In the genomic region with DNA sequence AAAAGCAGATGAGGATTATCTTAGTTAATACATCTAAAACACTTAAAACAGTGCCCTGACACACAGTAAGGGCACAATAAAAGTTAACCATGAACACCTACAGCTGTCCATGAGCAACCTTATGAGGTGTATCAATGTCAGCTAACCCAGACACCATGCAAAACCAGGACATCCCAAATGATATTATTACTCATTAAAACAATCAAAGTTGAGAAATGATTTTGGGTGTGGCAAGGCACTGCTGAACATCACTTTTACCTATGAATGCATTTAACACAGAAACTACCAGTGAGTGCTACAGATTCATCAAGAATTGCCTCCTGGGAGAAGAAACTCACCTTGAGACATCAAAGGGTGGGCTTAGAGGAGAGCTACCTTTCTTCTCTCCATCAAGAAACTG, we compare ENCODE assay signal across 23 cellular contexts. TPM values are rescaled to one million over a fixed set of nuclear protein-coding genes. Genes with fewer than 3 reads are reported as not detected.
A peak's percentile ranks its signal among the peaks of the same experiment; 100 is the strongest.
DNase-seq lines count a peak whose midpoint lies in the region; ATAC-seq, FAIRE-seq and TF ChIP-seq lines count a peak whose summit lies in the region.
"Had no signal": no experiment of that assay in that cellular context is flagged by ENCODE, and none has a peak within 500 bp of the region (broad histone marks: within the 10 kb centered on the region; RNA-seq: fewer than 3 reads in every experiment).

No MANE protein-coding gene starts in this region.

- H3K27me3 Mint-ChIP-seq in activated naive CD4-positive, alpha-beta T cell treated with anti-CD3 and anti-CD28 coated beads, Interleukin-2, amount 50 U/mL, for 24 hours: no peaks in the 10 kb centered on the region
- no peaks in the 10 kb centered on the region for H3K27me3 Mint-ChIP-seq in activated naive CD4-positive, alpha-beta T cell treated with anti-CD3 and anti-CD28 coated beads, Interleukin-2, amount 10 ng/mL, durations not matched to agents 7 days and 5 days
- H3K27me3 Mint-ChIP-seq: CD4-positive, CD25-positive, alpha-beta regulatory T cell had no signal

- H3K79me2 ChIP-seq in SU-DHL-6 (ENCODE audit: insufficient read depth, low read length): no peaks in the 10 kb centered on the region

- no peak overlapping the region for H2AFZ ChIP-seq in SU-DHL-6 (ENCODE audit: low read depth, low read length, severe bottlenecking)

- CTCF ChIA-PET in activated naive CD4-positive, alpha-beta T cell treated with anti-CD3 and anti-CD28 coated beads, Interleukin-2, amount 10 ng/mL, durations not matched to agents 7 days and 5 days (lab: Charles Lee): interaction anchor here (0.9 to 2.8 kb wide), 2 partner anchors 8 to 28 kb away, joined by 3 to 10 read pairs; no protein-coding TSS in a partner anchor

- H3K4me3 Mint-ChIP-seq in activated naive CD4-positive, alpha-beta T cell treated with anti-CD3 and anti-CD28 coated beads, Interleukin-2, amount 50 U/mL, for 24 hours: no peak overlapping the region
- H3K4me3 Mint-ChIP-seq in activated naive CD4-positive, alpha-beta T cell treated with anti-CD3 and anti-CD28 coated beads, Interleukin-2, amount 10 ng/mL, durations not matched to agents 7 days and 5 days: no peak overlapping the region
- H3K4me3 Mint-ChIP-seq: CD4-positive, CD25-positive, alpha-beta regulatory T cell had no signal

- no peaks in the 10 kb centered on the region for H3K9me3 Mint-ChIP-seq in activated naive CD4-positive, alpha-beta T cell treated with anti-CD3 and anti-CD28 coated beads, Interleukin-2, amount 50 U/mL, for 24 hours
- H3K9me3 Mint-ChIP-seq in activated naive CD4-positive, alpha-beta T cell treated with anti-CD3 and anti-CD28 coated beads, Interleukin-2, amount 10 ng/mL, durations not matched to agents 7 days and 5 days: no peaks in the 10 kb centered on the region
- H3K9me3 Mint-ChIP-seq: CD4-positive, CD25-positive, alpha-beta regulatory T cell had no signal

- H3K9me3 ChIP-seq in SU-DHL-6 (ENCODE audit: insufficient read depth, low read length): no peaks in the 10 kb centered on the region
- H3K9me3 ChIP-seq in esophagus muscularis mucosa: no peaks in the 10 kb centered on the region
- H3K9me3 ChIP-seq in kidney (ENCODE audit: control insufficient read depth in 1 of 2, low read length in 2 of 2): no peaks in the 10 kb centered on the region
- H3K9me3 ChIP-seq in pancreas: no peaks in the 10 kb centered on the region
- H3K9me3 ChIP-seq: BE2C, MG63 had no signal

- H3K36me3 ChIP-seq in SU-DHL-6 (ENCODE audit: low read length): peaks cover 14% of the 10 kb centered on the region; the same call in 1 of the 2 replicates
- peaks cover 8 to 95% (median 73%) of the 10 kb centered on the region in 4 donors for H3K36me3 ChIP-seq in esophagus muscularis mucosa
- H3K36me3 ChIP-seq in kidney (ENCODE audit: control insufficient read depth in 1 of 2, insufficient read depth in 2 of 2, low read length in 2 of 2): peaks cover 27 to 61% of the 10 kb centered on the region in 2 donors
- H3K36me3 ChIP-seq in pancreas: peaks cover 0 to 15% (median 5%) of the 10 kb centered on the region in 3 donors

- H3K4me3 ChIP-seq in SU-DHL-6 (ENCODE audit: insufficient read depth, low read length, poor library complexity, severe bottlenecking) (no peak overlapping the region), esophagus muscularis mucosa (no peak overlapping the region), kidney (ENCODE audit: low read length in 2 of 2) (no peak overlapping the region), pancreas (no peak overlapping the region)
- H3K4me3 ChIP-seq: MG63 had no signal

- H3K4me1 ChIP-seq in esophagus muscularis mucosa (peaks cover 0 to 3% (median 0%) of the 10 kb centered on the region in 4 donors), kidney (ENCODE audit: control insufficient read depth in 1 of 2, insufficient read depth in 1 of 2, low read depth in 1 of 2, low read length in 2 of 2) (no peaks in the 10 kb centered on the region), pancreas (no peaks in the 10 kb centered on the region)

- no peak for TF ChIP-seq CTCF in SU-DHL-6 (IDR thresholded peaks at IDR 0.05; ENCODE audit: insufficient read depth, low read length, poor library complexity, severe bottlenecking)
- TF ChIP-seq CTCF in esophagus muscularis mucosa (IDR thresholded peaks at IDR 0.05): no peak
- no peak for TF ChIP-seq CTCF in kidney (IDR thresholded peaks at IDR 0.05; ENCODE audit: borderline replicate concordance, extremely low read depth, insufficient read depth)
- no peak for TF ChIP-seq CTCF in pancreas (IDR thresholded peaks at IDR 0.05)

- TF ChIP-seq POLR2A in esophagus muscularis mucosa (IDR thresholded peaks at IDR 0.05; ENCODE audit: low read depth): no peak

- H4K20me1 ChIP-seq in SU-DHL-6 (ENCODE audit: low read depth, low read length): no peaks in the 10 kb centered on the region

- H3K27ac Mint-ChIP-seq in activated naive CD4-positive, alpha-beta T cell treated with anti-CD3 and anti-CD28 coated beads, Interleukin-2, amount 50 U/mL, for 24 hours: peak overlapping the region; percentile 23
- H3K27ac Mint-ChIP-seq in activated naive CD4-positive, alpha-beta T cell treated with anti-CD3 and anti-CD28 coated beads, Interleukin-2, amount 10 ng/mL, durations not matched to agents 7 days and 5 days: no peak overlapping the region
- H3K27ac Mint-ChIP-seq: CD4-positive, CD25-positive, alpha-beta regulatory T cell had no signal

- FAIRE-seq in kidney (lab: Jason Lieb, UNC) (no peak), pancreas (lab: Jason Lieb, UNC) (no peak)
- FAIRE-seq: G401.6 had no signal

- peaks cover 13% of the 10 kb centered on the region for H3K36me3 Mint-ChIP-seq in activated naive CD4-positive, alpha-beta T cell treated with anti-CD3 and anti-CD28 coated beads, Interleukin-2, amount 50 U/mL, for 24 hours
- H3K36me3 Mint-ChIP-seq in activated naive CD4-positive, alpha-beta T cell treated with anti-CD3 and anti-CD28 coated beads, Interleukin-2, amount 10 ng/mL, durations not matched to agents 7 days and 5 days: peaks cover 49% of the 10 kb centered on the region

- H3K27ac ChIP-seq in SU-DHL-6 (ENCODE audit: low read depth, low read length) (peak overlapping the region; percentile 62; the same call in 1 of the 2 replicates), esophagus muscularis mucosa (replicated peaks in 1 of 4) (no peak overlapping the region), kidney (ENCODE audit: low read depth in 2 of 2, low read length in 2 of 2) (no peak overlapping the region), pancreas (no peak overlapping the region)

- H3K4me2 ChIP-seq in SU-DHL-6 (ENCODE audit: low read depth, low read length, poor library complexity, severe bottlenecking): no peak overlapping the region

- ATAC-seq in pancreas (no peak), HG02623 (IDR thresholded peaks at IDR 0.05; ENCODE audit: unreplicated experiment) (no peak)

- H3F3A ChIP-seq in SU-DHL-6 (ENCODE audit: insufficient read depth): 0 out of 2 replicates have a peak, but pooled peaks cover 5% of the 10 kb centered on the region

- H3K27me3 ChIP-seq in SU-DHL-6 (ENCODE audit: low read length) (no peaks in the 10 kb centered on the region), esophagus muscularis mucosa (no peaks in the 10 kb centered on the region), pancreas (no peaks in the 10 kb centered on the region)
- H3K27me3 ChIP-seq: BE2C, MG63 had no signal

- H3K9me2 ChIP-seq in SU-DHL-6 (replicated peaks; ENCODE audit: insufficient read depth, low read length): no peaks in the 10 kb centered on the region

- H3K9ac ChIP-seq in SU-DHL-6 (ENCODE audit: low read length): no peak overlapping the region
- H3K9ac ChIP-seq in kidney (ENCODE audit: low read length in 2 of 2): no peak overlapping the region

- intact Hi-C loops in esophagus muscularis mucosa (cut with DNase I): no loop called here
- intact Hi-C loops in kidney (cut with DNase I): no loop called here
- intact Hi-C loops in pancreas (cut with DNase I): no loop called here

- peaks cover 4% of the 10 kb centered on the region for H3K4me1 Mint-ChIP-seq in activated naive CD4-positive, alpha-beta T cell treated with anti-CD3 and anti-CD28 coated beads, Interleukin-2, amount 50 U/mL, for 24 hours
- no peaks in the 10 kb centered on the region for H3K4me1 Mint-ChIP-seq in activated naive CD4-positive, alpha-beta T cell treated with anti-CD3 and anti-CD28 coated beads, Interleukin-2, amount 10 ng/mL, durations not matched to agents 7 days and 5 days
- H3K4me1 Mint-ChIP-seq: CD4-positive, CD25-positive, alpha-beta regulatory T cell had no signal

- TF ChIP-seq EP300 in esophagus muscularis mucosa (IDR thresholded peaks at IDR 0.05): no peak

- DNase-seq in activated naive CD4-positive, alpha-beta T cell treated with anti-CD3 and anti-CD28 coated beads, Interleukin-2, amount 10 ng/mL, durations not matched to agents 7 days and 5 days: no peak
- DNase-seq in esophagus muscularis mucosa (ENCODE audit: extremely low spot score): peak; percentile 12
- DNase-seq in kidney: no peak
- DNase-seq in pancreas: no peak
- DNase-seq in NCI-H526 (lab: John Stamatoyannopoulos, UW): no peak
- DNase-seq: 8988T; CD4-positive, CD25-positive, alpha-beta regulatory T cell; COR-L47; DMS 273 treated with DMSO at 0.1 percent for 48 hours; Kasumi-1; NCI-H1092; NCI-H1436 treated with DMSO at 0.1 percent for 48 hours; NCI-H2029; NCI-H2171; NCI-H69; SHP77 treated with DMSO at 0.1 percent for 48 hours had no signal

RNA-seq across cellular contexts. Expression of a gene that starts 18.3 kb away (rescaled TPM):
- total RNA-seq in esophagus muscularis mucosa (10 to 100 TPM in 1 of 4 donors, 1 to 10 TPM in 3; 7.6 to 14.5 (median 8.6) TPM), kidney (27.1 TPM), pancreas (10 to 100 TPM in 1 of 6 donors, 1 to 10 TPM in 5; 3.2 to 12.4 (median 4.3) TPM)
- polyA plus RNA-seq in kidney (ENCODE audit: insufficient read depth, low read depth, low replicate concordance) (13.0 TPM), pancreas (1 to 10 TPM; 6.4 to 8.1 TPM)
- total RNA-seq: RPMI7951 had no signal

RNA-seq across cellular contexts. Expression of a gene that starts 45.5 kb away (rescaled TPM):
- under 1 TPM in 3 of 4 donors, not detected in 1; 0.13 to 0.66 (median 0.29) TPM for total RNA-seq in esophagus muscularis mucosa
- total RNA-seq in kidney: 44.6 TPM
- 7.7 TPM for polyA plus RNA-seq in kidney (ENCODE audit: insufficient read depth, low read depth, low replicate concordance)
- under 1 TPM; 0.08 to 0.46 (median 0.30) TPM for total RNA-seq in pancreas
- under 1 TPM; 0.33 to 0.95 TPM for polyA plus RNA-seq in pancreas
- total RNA-seq: RPMI7951 had no signal

Comparison
In these comparisons a context has a peak if more than half of its experiments do, and no peak if none do; other contexts are left out.
1. RNA of a gene that starts 45.5 kb away (total RNA-seq): 44.6 TPM in kidney (single experiment); 0.08 to 0.46 TPM in pancreas and 0.13 to 0.66 TPM in esophagus muscularis mucosa; every median in the first group is over 10 times any median in the second.